In genomic region chr10:96587255-96588059, GRCh38 we compare ENCODE assay signal across 8 cellular contexts. TPM values are rescaled to one million over a fixed set of nuclear protein-coding genes. Genes with fewer than 3 reads are reported as not detected.
A peak's percentile ranks its signal among the peaks of the same experiment; 100 is the strongest.
DNase-seq lines count a peak whose midpoint lies in the region; ATAC-seq, FAIRE-seq and TF ChIP-seq lines count a peak whose summit lies in the region.

No MANE protein-coding gene starts in this region.

- peaks cover 42% of the 10 kb centered on the region for H3K4me1 Mint-ChIP-seq in CD4-positive, alpha-beta T cell (ENCODE audit: low read depth)

- no peak overlapping the region for H3K4me3 Mint-ChIP-seq in CD4-positive, alpha-beta T cell

- ATAC-seq in CD4-positive, alpha-beta T cell (ENCODE audit: poor library complexity) = peak; percentile 40
- ATAC-seq in HG03571 (IDR thresholded peaks at IDR 0.05; ENCODE audit: unreplicated experiment) (no peak), HG03432 (IDR thresholded peaks at IDR 0.05; ENCODE audit: unreplicated experiment) (no peak)

- H3K9me3 Mint-ChIP-seq in CD4-positive, alpha-beta T cell = no peaks in the 10 kb centered on the region

- POLR2A ChIA-PET in CD4-positive, alpha-beta T cell (lab: Charles Lee) = interaction anchor here (0.6 to 1.4 kb wide), 8 partner anchors 14 to 894 kb away, joined by 3 to 7 read pairs (median 3); partner anchors contain the start of genes TCTN3 and TLL2

- peaks cover 0 to 47% of the 10 kb centered on the region in 2 donors for H3K4me1 ChIP-seq in right atrium auricular region

- no peak for TF ChIP-seq POLR2A in H54 (IDR thresholded peaks at IDR 0.05; ENCODE audit: low read depth, low read length)

- peaks cover 11% of the 10 kb centered on the region for H3K36me3 Mint-ChIP-seq in CD4-positive, alpha-beta T cell (ENCODE audit: low read depth)

- H3K4me3 ChIP-seq in right atrium auricular region (peak overlapping the region; percentile 90 to 92), skeletal muscle cell (ENCODE audit: low read depth, low read length) (peak overlapping the region; percentile 82)

- no peak overlapping the region for H3K27ac Mint-ChIP-seq in CD4-positive, alpha-beta T cell

- no peaks in the 10 kb centered on the region for H3K27me3 ChIP-seq in CD4-positive, alpha-beta T cell (ENCODE audit: control insufficient read depth, insufficient read depth, low read length)
- no peaks in the 10 kb centered on the region for H3K27me3 ChIP-seq in right atrium auricular region

- TF ChIP-seq CTCF in CD4-positive, alpha-beta T cell (IDR thresholded peaks at IDR 0.05) = no peak
- TF ChIP-seq CTCF in right atrium auricular region (IDR thresholded peaks at IDR 0.05) = no peak

- CTCF ChIA-PET in CD4-positive, alpha-beta T cell (lab: Charles Lee) = no interaction called here

- peak in 6 of 10 experiments; percentile 39 to 46 (median 44) for DNase-seq in CD4-positive, alpha-beta T cell
- DNase-seq in H54 (ENCODE audit: insufficient read length, low spot score) (peak; percentile 52), NCI-H748 (lab: John Stamatoyannopoulos, UW; ENCODE audit: unreplicated experiment) (peak; percentile 81), amniotic epithelial cell (ENCODE audit: low read depth) (peak; percentile 82), right atrium auricular region (ENCODE audit: low spot score) (peak; percentile 88), skeletal muscle cell (ENCODE audit: low read depth) (peak; percentile 52)

- FAIRE-seq in H54 (lab: Jason Lieb, UNC) = peak; percentile 45

- H3K27ac ChIP-seq in CD4-positive, alpha-beta T cell (ENCODE audit: low read depth, low read length) = peak overlapping the region; percentile 98
- peak overlapping the region; percentile 94 to 97 for H3K27ac ChIP-seq in right atrium auricular region

- H3K27me3 Mint-ChIP-seq in CD4-positive, alpha-beta T cell = no peaks in the 10 kb centered on the region

- H3K36me3 ChIP-seq in right atrium auricular region = no peaks in the 10 kb centered on the region

- intact Hi-C loops in CD4-positive, alpha-beta T cell (cut with DNase I, micrococcal nuclease) = loop anchor here (5.0 to 10.0 kb wide), 7 partner anchors 65 to 1547 kb away; partner anchors contain the start of genes LCOR (in 1 of the 2), MORN4 (in 1 of the 2) and R3HCC1L (in 1 of the 2)

- H3K9me3 ChIP-seq in CD4-positive, alpha-beta T cell (ENCODE audit: control insufficient read depth, low read length) = no peaks in the 10 kb centered on the region
- H3K9me3 ChIP-seq in right atrium auricular region = no peaks in the 10 kb centered on the region

RNA-seq across cellular contexts. Expression of gene TM9SF3, which starts 0.6 kb away (rescaled TPM):
- 10 to 100 TPM; 92.4 to 92.7 TPM for total RNA-seq in CD4-positive, alpha-beta T cell
- 10 to 100 TPM; 46.0 to 46.7 TPM for total RNA-seq in right atrium auricular region
